20 cellular contexts compared by ENCODE assay signal in the genomic region with DNA sequence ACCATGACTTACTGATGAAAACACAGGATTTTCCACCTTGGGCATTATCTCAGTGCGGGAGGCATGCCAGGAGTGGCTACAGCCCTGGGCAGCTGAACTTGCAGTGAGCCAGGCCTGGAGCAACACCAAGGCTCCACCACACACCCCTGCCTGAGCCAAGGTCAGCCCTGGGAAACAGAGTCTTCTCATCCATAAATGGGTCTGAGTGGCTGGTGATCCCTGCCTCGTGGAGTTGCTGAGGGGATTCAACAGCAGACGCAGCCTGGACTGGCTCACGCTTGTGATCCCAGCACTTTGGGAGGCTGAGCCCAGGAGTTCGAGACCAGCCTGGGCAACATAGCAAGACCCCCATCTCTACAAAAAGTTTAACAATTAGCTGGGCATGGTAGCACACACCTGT. TPM values are rescaled to one million over a fixed set of nuclear protein-coding genes. Genes with fewer than 3 reads are reported as not detected.
DNase-seq lines count a peak whose midpoint lies in the region; ATAC-seq and TF ChIP-seq lines count a peak whose summit lies in the region.
"Had no signal": no experiment of that assay in that cellular context is flagged by ENCODE, and none has a peak within 500 bp of the region (broad histone marks: within the 10 kb centered on the region; RNA-seq: fewer than 3 reads in every experiment).

No MANE protein-coding gene starts in this region.

- peak; percentile 74 to 91 (median 90) for DNase-seq in adrenal gland
- DNase-seq in left lobe of liver (ENCODE audit: low spot score), result peak; percentile 58
- peak; percentile 40 to 56 for DNase-seq in psoas muscle
- DNase-seq in GM13976 (ENCODE audit: low spot score), result no peak
- DNase-seq in activated naive CD4-positive, alpha-beta T cell (lab: John Stamatoyannopoulos, UW), result no peak
- DNase-seq in GDM1 (lab: John Stamatoyannopoulos, UW), result no peak
- DNase-seq: H7, HFFc6, MM.1S, NCI-H1092, NCI-H1436, NCI-H187 treated with DMSO at 0.1 percent for 48 hours, NCI-H2107, NCI-H510A, NCI-H748 treated with DMSO at 0.1 percent for 48 hours, SJCRH30 had no signal

- H3K9me3 ChIP-seq in HEK293 (ENCODE audit: control insufficient read depth, insufficient read depth, low read depth, low read length) (no peaks in the 10 kb centered on the region), adrenal gland (replicated peaks in 1 of 3) (no peaks in the 10 kb centered on the region), psoas muscle (no peaks in the 10 kb centered on the region)
- H3K9me3 ChIP-seq: SJCRH30 had no signal

- H3K36me3 ChIP-seq in HEK293 (ENCODE audit: control insufficient read depth in 2 of 2, insufficient read depth in 1 of 2, low read length in 2 of 2), result no peaks in the 10 kb centered on the region
- H3K36me3 ChIP-seq in adrenal gland (replicated peaks in 1 of 2), result no peaks in the 10 kb centered on the region
- H3K36me3 ChIP-seq in psoas muscle (ENCODE audit: insufficient read depth in 1 of 2, low read depth in 1 of 2), result no peaks in the 10 kb centered on the region
- H3K36me3 ChIP-seq: SJCRH30 had no signal

- intact Hi-C loops in adrenal gland (cut with DNase I) (no loop called here), psoas muscle (cut with DNase I) (no loop called here)

- H3K4me1 ChIP-seq in HEK293 (ENCODE audit: control insufficient read depth, insufficient read depth, low read length), result peaks cover 13% of the 10 kb centered on the region
- no peaks in the 10 kb centered on the region for H3K4me1 ChIP-seq in adrenal gland (replicated peaks in 1 of 2)
- no peaks in the 10 kb centered on the region for H3K4me1 ChIP-seq in psoas muscle

- in situ Hi-C loops in GM13976 (cut with MboI; ENCODE audit: low sequenced_read_pairs, unreplicated experiment), result loop anchor here (10.0 kb wide), 1 partner anchor 279 kb away; no protein-coding TSS in a partner anchor

- H3K4me3 ChIP-seq in HEK293 (ENCODE audit: low read depth, low read length) (no peak overlapping the region), adrenal gland (no peak overlapping the region), psoas muscle (no peak overlapping the region)
- H3K4me3 ChIP-seq: K562, SJCRH30 had no signal

- CTCF ChIA-PET in HEK293 (lab: Yijun Ruan, JAX), result interaction anchor here (1.9 kb wide), 1 partner anchor 8 kb away, joined by 11 read pairs; no protein-coding TSS in a partner anchor

- TF ChIP-seq CTCF in HEK293 (tag by site-specific recombination; IDR thresholded peaks at IDR 0.05), result no peak
- no peak for TF ChIP-seq CTCF in adrenal gland (IDR thresholded peaks at IDR 0.05)
- no peak for TF ChIP-seq CTCF in psoas muscle (IDR thresholded peaks at IDR 0.05)
- TF ChIP-seq CTCF in GM13976 (IDR thresholded peaks at IDR 0.05; ENCODE audit: borderline replicate concordance, control extremely low read depth, extremely low read depth, insufficient read depth, missing control alignments), result no peak

- POLR2A ChIA-PET in HEK293 (lab: Yijun Ruan, JAX), result interaction anchor here (0.6 kb wide), 1 partner anchor 1574 kb away, joined by 4 read pairs; no protein-coding TSS in a partner anchor

- ATAC-seq in left lobe of liver (peak; percentile 67), psoas muscle (peak; percentile 57 to 76 (median 74)), GM18867 (IDR thresholded peaks at IDR 0.05; ENCODE audit: unreplicated experiment) (no peak)
- ATAC-seq: K562 had no signal

- no peak for TF ChIP-seq POLR2A in adrenal gland (IDR thresholded peaks at IDR 0.05)

- no peak overlapping the region for H3K27ac ChIP-seq in HEK293 (ENCODE audit: extremely low read depth, low read depth, low read length)
- H3K27ac ChIP-seq in adrenal gland, result no peak overlapping the region
- no peak overlapping the region for H3K27ac ChIP-seq in psoas muscle
- H3K27ac ChIP-seq: C4-2B, SJCRH30 had no signal

- H3K27me3 ChIP-seq in adrenal gland (no peaks in the 10 kb centered on the region), psoas muscle (ENCODE audit: insufficient read depth in 3 of 3, low read length in 2 of 3) (no peaks in the 10 kb centered on the region)
- H3K27me3 ChIP-seq: SJCRH30 had no signal

- WGBS in adrenal gland, 4 donors, result 0 to 64% (median 50%) methylated on average over 1 to 5 of the region's 5 CpGs
- WGBS in psoas muscle, 3 donors, result 45 to 70% (median 49%) methylated on average over 5 of the region's 5 CpGs

TF ChIP-seq in HEK293, 187 proteins besides CTCF, POLR2A, EP300 and RAD21:
- TF ChIP-seq ZNF121 (tag by site-specific recombination; IDR thresholded peaks at IDR 0.05) (peak; percentile 72; the same call in 1 of the 2 replicates), ZNF23 (tag by site-specific recombination; IDR thresholded peaks at IDR 0.05; ENCODE audit: borderline replicate concordance) (no peak)

RNA-seq across cellular contexts. Expression of a gene that starts 32.2 kb away (rescaled TPM):
- 10 to 100 TPM; 13.8 to 68.9 (median 40.6) TPM for total RNA-seq in adrenal gland
- 10 to 100 TPM; 11.7 to 57.8 (median 23.6) TPM for polyA plus RNA-seq in adrenal gland
- total RNA-seq in left lobe of liver, result 1.6 TPM
- total RNA-seq in psoas muscle, result 1 to 10 TPM; 1.8 to 5.3 (median 3.7) TPM
- polyA plus RNA-seq in psoas muscle, result 1 to 10 TPM; 2.3 to 4.3 (median 3.3) TPM
- total RNA-seq: HFFc6 had no signal

Comparison
In these comparisons a context has a peak if more than half of its experiments do, and no peak if none do; other contexts are left out.
1. DNase-seq: peak in adrenal gland (7 of 7), left lobe of liver (single experiment) and psoas muscle (2 of 2); none in GM13976 (single experiment), activated naive CD4-positive, alpha-beta T cell (0 of 4) and GDM1 (single experiment).